Comparison of ENCODE assay signal across 1 cellular context in the genomic region with DNA sequence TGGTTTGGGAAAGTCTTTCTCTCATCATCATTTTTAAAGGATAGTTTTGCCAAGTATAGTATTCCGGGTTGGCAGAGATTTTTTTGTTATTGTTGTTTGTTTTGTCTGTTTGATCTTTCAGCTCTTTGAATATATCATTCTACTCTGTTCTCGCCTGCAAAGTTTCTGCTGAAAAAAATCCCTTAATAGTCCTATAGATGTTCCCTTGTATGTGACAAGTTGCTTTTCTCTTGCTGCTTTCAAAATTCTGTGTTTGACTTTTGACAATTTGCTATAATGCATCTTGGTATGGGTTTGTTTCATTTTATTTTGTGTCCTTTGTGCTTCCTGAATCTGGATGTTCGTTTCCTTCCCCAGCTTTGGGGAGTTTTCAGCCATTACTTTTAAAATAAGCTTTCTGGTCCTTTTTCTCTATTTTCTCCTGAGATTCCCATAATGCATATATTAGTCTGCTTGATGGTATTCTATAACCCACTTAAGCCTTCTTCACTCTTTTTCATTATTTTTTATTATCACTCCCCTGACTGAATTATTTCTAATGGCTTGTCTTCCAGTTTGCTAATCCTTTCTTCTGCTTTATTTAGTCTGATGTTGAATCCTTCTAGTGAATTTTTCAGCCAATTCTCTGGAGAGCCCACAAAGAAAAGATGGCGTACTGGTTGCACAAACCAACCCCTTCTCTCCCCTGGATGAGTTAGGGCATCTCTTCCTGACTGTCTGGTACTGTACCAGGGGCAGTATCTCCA.
TF ChIP-seq lines count a peak whose summit lies in the region.

No MANE protein-coding gene starts in this region.

TF ChIP-seq in K562, 482 proteins besides CTCF, POLR2A, EP300 and RAD21:
- TF ChIP-seq ZKSCAN8 (CRISPR knock-in tag; IDR thresholded peaks at IDR 0.05), result no peak
- TF ChIP-seq, protein P1, sequence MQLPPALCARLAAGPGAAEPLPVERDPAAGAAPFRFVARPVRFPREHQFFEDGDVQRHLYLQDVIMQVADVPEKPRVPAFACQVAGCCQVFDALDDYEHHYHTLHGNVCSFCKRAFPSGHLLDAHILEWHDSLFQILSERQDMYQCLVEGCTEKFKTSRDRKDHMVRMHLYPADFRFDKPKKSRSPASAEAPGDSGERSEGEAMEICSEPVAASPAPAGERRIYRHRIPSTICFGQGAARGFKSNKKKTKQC (CRISPR knock-in tag; IDR thresholded peaks at IDR 0.05), result no peak
- TF ChIP-seq, protein P2, sequence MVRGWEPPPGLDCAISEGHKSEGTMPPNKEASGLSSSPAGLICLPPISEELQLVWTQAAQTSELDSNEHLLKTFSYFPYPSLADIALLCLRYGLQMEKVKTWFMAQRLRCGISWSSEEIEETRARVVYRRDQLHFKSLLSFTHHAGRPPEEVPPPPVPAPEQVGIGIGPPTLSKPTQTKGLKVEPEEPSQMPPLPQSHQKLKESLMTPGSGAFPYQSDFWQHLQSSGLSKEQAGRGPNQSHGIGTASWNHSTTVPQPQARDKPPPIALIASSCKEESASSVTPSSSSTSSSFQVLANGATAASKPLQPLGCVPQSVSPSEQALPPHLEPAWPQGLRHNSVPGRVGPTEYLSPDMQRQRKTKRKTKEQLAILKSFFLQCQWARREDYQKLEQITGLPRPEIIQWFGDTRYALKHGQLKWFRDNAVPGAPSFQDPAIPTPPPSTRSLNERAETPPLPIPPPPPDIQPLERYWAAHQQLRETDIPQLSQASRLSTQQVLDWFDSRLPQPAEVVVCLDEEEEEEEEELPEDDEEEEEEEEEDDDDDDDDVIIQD (CRISPR knock-in tag; IDR thresholded peaks at IDR 0.05), result no peak
- no peak for TF ChIP-seq NFIX (CRISPR knock-in tag; IDR thresholded peaks at IDR 0.05; ENCODE audit: low read depth)
- no peak for TF ChIP-seq GTF2E2 (tag; IDR thresholded peaks at IDR 0.05)
- no peak for TF ChIP-seq SMARCE1 (IDR thresholded peaks at IDR 0.05)
- no peak for TF ChIP-seq RAD51 (IDR thresholded peaks at IDR 0.05; ENCODE audit: borderline replicate concordance, low read depth)
- TF ChIP-seq SMAD3 (CRISPR knock-in tag; conservative IDR thresholded peaks at IDR 0.05), result no peak
- TF ChIP-seq, protein P3, sequence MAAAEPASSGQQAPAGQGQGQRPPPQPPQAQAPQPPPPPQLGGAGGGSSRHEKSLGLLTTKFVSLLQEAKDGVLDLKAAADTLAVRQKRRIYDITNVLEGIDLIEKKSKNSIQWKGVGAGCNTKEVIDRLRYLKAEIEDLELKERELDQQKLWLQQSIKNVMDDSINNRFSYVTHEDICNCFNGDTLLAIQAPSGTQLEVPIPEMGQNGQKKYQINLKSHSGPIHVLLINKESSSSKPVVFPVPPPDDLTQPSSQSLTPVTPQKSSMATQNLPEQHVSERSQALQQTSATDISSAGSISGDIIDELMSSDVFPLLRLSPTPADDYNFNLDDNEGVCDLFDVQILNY (CRISPR knock-in tag; IDR thresholded peaks at IDR 0.05), result no peak
- no peak for TF ChIP-seq ZNF224 (CRISPR knock-in tag; IDR thresholded peaks at IDR 0.05)
- no peak for TF ChIP-seq ZBTB7A (IDR thresholded peaks at IDR 0.05; ENCODE audit: borderline replicate concordance, control insufficient read depth, low read depth, low read length)
- TF ChIP-seq, protein P4, sequence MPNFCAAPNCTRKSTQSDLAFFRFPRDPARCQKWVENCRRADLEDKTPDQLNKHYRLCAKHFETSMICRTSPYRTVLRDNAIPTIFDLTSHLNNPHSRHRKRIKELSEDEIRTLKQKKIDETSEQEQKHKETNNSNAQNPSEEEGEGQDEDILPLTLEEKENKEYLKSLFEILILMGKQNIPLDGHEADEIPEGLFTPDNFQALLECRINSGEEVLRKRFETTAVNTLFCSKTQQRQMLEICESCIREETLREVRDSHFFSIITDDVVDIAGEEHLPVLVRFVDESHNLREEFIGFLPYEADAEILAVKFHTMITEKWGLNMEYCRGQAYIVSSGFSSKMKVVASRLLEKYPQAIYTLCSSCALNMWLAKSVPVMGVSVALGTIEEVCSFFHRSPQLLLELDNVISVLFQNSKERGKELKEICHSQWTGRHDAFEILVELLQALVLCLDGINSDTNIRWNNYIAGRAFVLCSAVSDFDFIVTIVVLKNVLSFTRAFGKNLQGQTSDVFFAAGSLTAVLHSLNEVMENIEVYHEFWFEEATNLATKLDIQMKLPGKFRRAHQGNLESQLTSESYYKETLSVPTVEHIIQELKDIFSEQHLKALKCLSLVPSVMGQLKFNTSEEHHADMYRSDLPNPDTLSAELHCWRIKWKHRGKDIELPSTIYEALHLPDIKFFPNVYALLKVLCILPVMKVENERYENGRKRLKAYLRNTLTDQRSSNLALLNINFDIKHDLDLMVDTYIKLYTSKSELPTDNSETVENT (CRISPR knock-in tag; IDR thresholded peaks at IDR 0.05), result no peak
- TF ChIP-seq PURB (CRISPR knock-in tag; IDR thresholded peaks at IDR 0.05; ENCODE audit: low read depth), result no peak
- no peak for TF ChIP-seq NONO (IDR thresholded peaks at IDR 0.05; ENCODE audit: low read depth in 2 of 2, low read length in 1 of 2)
- no peak for TF ChIP-seq HIVEP1 (CRISPR knock-in tag; IDR thresholded peaks at IDR 0.05)
- no peak for TF ChIP-seq ZNF174 (CRISPR knock-in tag; IDR thresholded peaks at IDR 0.05)
